ENCODE assay signal across 8 cellular contexts in genomic region chr9:21402387-21403247, GRCh38. TPM values are rescaled to one million over a fixed set of nuclear protein-coding genes. Genes with fewer than 3 reads are reported as not detected.
DNase-seq lines count a peak whose midpoint lies in the region; ATAC-seq and TF ChIP-seq lines count a peak whose summit lies in the region.

No MANE protein-coding gene starts in this region.

- ATAC-seq in GM19395 (IDR thresholded peaks at IDR 0.05; ENCODE audit: unreplicated experiment) (peak; percentile 56), GM18873 (IDR thresholded peaks at IDR 0.05; ENCODE audit: low FRiP score, unreplicated experiment) (no peak)

- H3K4me3 ChIP-seq in AG09309 (ENCODE audit: control insufficient read depth, low read depth, low read length) (peak overlapping the region; percentile 11), iPS-18a (ENCODE audit: low read length) (peak overlapping the region; percentile 83), spleen (peak overlapping the region in 7 of 8 donors; percentile 10 to 60 (median 25))

- WGBS in spleen, 5 donors = 4 to 8% (median 4%) methylated on average over 51 to 53 of the region's 53 CpGs

- no peaks in the 10 kb centered on the region for H3K9me3 Mint-ChIP-seq in activated CD4-positive, alpha-beta memory T cell treated with anti-CD3 and anti-CD28 coated beads, Interleukin-2, amount 10 ng/mL, durations not matched to agents 7 days and 5 days

- no peaks in the 10 kb centered on the region for H3K36me3 Mint-ChIP-seq in activated CD4-positive, alpha-beta memory T cell treated with anti-CD3 and anti-CD28 coated beads, Interleukin-2, amount 10 ng/mL, durations not matched to agents 7 days and 5 days (ENCODE audit: low read depth)

- H3K9ac ChIP-seq in iPS-18a (ENCODE audit: low read length) = peak overlapping the region; percentile 17

- H3K4me3 Mint-ChIP-seq in activated CD4-positive, alpha-beta memory T cell treated with anti-CD3 and anti-CD28 coated beads, Interleukin-2, amount 10 ng/mL, durations not matched to agents 7 days and 5 days = peak overlapping the region; percentile 19

- peaks cover 6% of the 10 kb centered on the region for H3K4me1 Mint-ChIP-seq in activated CD4-positive, alpha-beta memory T cell treated with anti-CD3 and anti-CD28 coated beads, Interleukin-2, amount 10 ng/mL, durations not matched to agents 7 days and 5 days

- DNase-seq in AG09309 (ENCODE audit: low read depth) (no peak), spleen (peak; percentile 76), NCI-H345 (lab: John Stamatoyannopoulos, UW) (no peak)
- no peak for DNase-seq in activated CD4-positive, alpha-beta memory T cell treated with anti-CD3 and anti-CD28 coated beads, Interleukin-2, amount 10 ng/mL, durations not matched to agents 7 days and 5 days
- no peak for DNase-seq in stimulated activated CD4-positive, alpha-beta T cell treated with anti-CD3 and anti-CD28 coated beads, Interleukin-2, amount 100 ng/mL, for 48 hours

- TF ChIP-seq CTCF in AG09309 (IDR thresholded peaks at IDR 0.05; ENCODE audit: control insufficient read depth, insufficient read depth, low read depth, low read length, missing control alignments) (no peak), spleen (IDR thresholded peaks at IDR 0.05 in 8 of 11, conservative IDR thresholded peaks at IDR 0.05 in 3 of 11) (no peak)

- no peaks in the 10 kb centered on the region for H3K9me3 ChIP-seq in iPS-18a (ENCODE audit: control insufficient read depth, low read depth, low read length)
- no peaks in the 10 kb centered on the region for H3K9me3 ChIP-seq in spleen

- H3K27me3 Mint-ChIP-seq in activated CD4-positive, alpha-beta memory T cell treated with anti-CD3 and anti-CD28 coated beads, Interleukin-2, amount 10 ng/mL, durations not matched to agents 7 days and 5 days = peaks cover 55% of the 10 kb centered on the region

- H3K4me1 ChIP-seq in iPS-18a (ENCODE audit: control insufficient read depth, low read depth, low read length) = no peaks in the 10 kb centered on the region
- H3K4me1 ChIP-seq in spleen = peaks cover 8 to 34% (median 15%) of the 10 kb centered on the region in 6 donors

- intact Hi-C loops in spleen (cut with DNase I; ENCODE audit: low total_unique reads) = no loop called here

- TF ChIP-seq POLR2A in spleen (IDR thresholded peaks at IDR 0.05) = no peak

- POLR2A ChIA-PET in activated CD4-positive, alpha-beta memory T cell treated with anti-CD3 and anti-CD28 coated beads, Interleukin-2, amount 10 ng/mL, durations not matched to agents 7 days and 5 days (lab: Charles Lee) = no interaction called here

- H3K27ac ChIP-seq in iPS-18a (ENCODE audit: low read length) = no peak overlapping the region
- H3K27ac ChIP-seq in spleen = peak overlapping the region in 5 of 8 donors; percentile 7 to 52 (median 40)

- H3K27me3 ChIP-seq in iPS-18a (ENCODE audit: control insufficient read depth, insufficient read depth, low read length) (peaks cover 38% of the 10 kb centered on the region), spleen (replicated peaks in 1 of 7) (peaks cover 0 to 61% (median 23%) of the 10 kb centered on the region in 7 donors)

- no peaks in the 10 kb centered on the region for H3K36me3 ChIP-seq in iPS-18a (ENCODE audit: control insufficient read depth, low read depth, low read length)
- no peaks in the 10 kb centered on the region for H3K36me3 ChIP-seq in spleen

- CTCF ChIA-PET in activated CD4-positive, alpha-beta memory T cell treated with anti-CD3 and anti-CD28 coated beads, Interleukin-2, amount 10 ng/mL, durations not matched to agents 7 days and 5 days (lab: Charles Lee) = interaction anchor here (0.7 to 1.1 kb wide), 3 partner anchors 9 to 76 kb away, joined by 3 read pairs; no protein-coding TSS in a partner anchor

- H3K27ac Mint-ChIP-seq in activated CD4-positive, alpha-beta memory T cell treated with anti-CD3 and anti-CD28 coated beads, Interleukin-2, amount 10 ng/mL, durations not matched to agents 7 days and 5 days = no peak overlapping the region

RNA-seq across cellular contexts. Expression of gene IFNA8, which starts 6.3 kb away (rescaled TPM):
- total RNA-seq in activated CD4-positive, alpha-beta memory T cell treated with anti-CD3 and anti-CD28 coated beads, Interleukin-2, amount 10 ng/mL, durations not matched to agents 7 days and 5 days = not detected
- not detected for total RNA-seq in spleen
- polyA plus RNA-seq in spleen = not detected

RNA-seq across cellular contexts. Expression of gene IFNA2, which starts 17.4 kb away (rescaled TPM):
- not detected for total RNA-seq in activated CD4-positive, alpha-beta memory T cell treated with anti-CD3 and anti-CD28 coated beads, Interleukin-2, amount 10 ng/mL, durations not matched to agents 7 days and 5 days
- under 1 TPM in 2 of 7 donors, not detected in 5; 0.86 to 0.88 TPM for total RNA-seq in spleen
- not detected for polyA plus RNA-seq in spleen

RNA-seq across cellular contexts. Expression of gene IFNA13, which starts 34.8 kb away (rescaled TPM):
- not detected for total RNA-seq in activated CD4-positive, alpha-beta memory T cell treated with anti-CD3 and anti-CD28 coated beads, Interleukin-2, amount 10 ng/mL, durations not matched to agents 7 days and 5 days
- 1 to 10 TPM in 1 of 7 donors, under 1 TPM in 3, not detected in 3; 0.25 to 1.7 (median 0.90) TPM for total RNA-seq in spleen
- under 1 TPM in 1 of 3 donors, not detected in 2; 0.17 TPM for polyA plus RNA-seq in spleen

RNA-seq across cellular contexts. Expression of gene IFNA1, which starts 37.6 kb away (rescaled TPM):
- total RNA-seq in activated CD4-positive, alpha-beta memory T cell treated with anti-CD3 and anti-CD28 coated beads, Interleukin-2, amount 10 ng/mL, durations not matched to agents 7 days and 5 days = not detected
- not detected for total RNA-seq in spleen
- polyA plus RNA-seq in spleen = not detected

RNA-seq across cellular contexts. Expression of gene IFNA6, which starts 51.9 kb away (rescaled TPM):
- total RNA-seq in activated CD4-positive, alpha-beta memory T cell treated with anti-CD3 and anti-CD28 coated beads, Interleukin-2, amount 10 ng/mL, durations not matched to agents 7 days and 5 days = not detected
- under 1 TPM in 1 of 7 donors, not detected in 6; 0.23 TPM for total RNA-seq in spleen
- not detected for polyA plus RNA-seq in spleen

Comparison
In these comparisons a context has a peak if more than half of its experiments do, and no peak if none do; other contexts are left out.
1. H3K4me3 ChIP-seq: peak in every context shown above with its lines; median percentile 83 in iPS-18a; 25 in spleen; 11 in AG09309.